1 cellular context compared by ENCODE assay signal in genomic region chr16:81431554-81432353, GRCh38.
TF ChIP-seq lines count a peak whose summit lies in the region.

No MANE protein-coding gene starts in this region.

TF ChIP-seq in K562, 482 proteins besides CTCF, POLR2A, EP300 and RAD21 (continued from another document):
- TF ChIP-seq, protein P1, sequence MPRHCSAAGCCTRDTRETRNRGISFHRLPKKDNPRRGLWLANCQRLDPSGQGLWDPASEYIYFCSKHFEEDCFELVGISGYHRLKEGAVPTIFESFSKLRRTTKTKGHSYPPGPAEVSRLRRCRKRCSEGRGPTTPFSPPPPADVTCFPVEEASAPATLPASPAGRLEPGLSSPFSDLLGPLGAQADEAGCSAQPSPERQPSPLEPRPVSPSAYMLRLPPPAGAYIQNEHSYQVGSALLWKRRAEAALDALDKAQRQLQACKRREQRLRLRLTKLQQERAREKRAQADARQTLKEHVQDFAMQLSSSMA (CRISPR knock-in tag; IDR thresholded peaks at IDR 0.05): no peak
- TF ChIP-seq ZNF41 (CRISPR knock-in tag; conservative IDR thresholded peaks at IDR 0.05): no peak
- peak; percentile 71 for TF ChIP-seq CEBPB (tag; IDR thresholded peaks at IDR 0.05)
- TF ChIP-seq FOXK2 (conservative IDR thresholded peaks at IDR 0.05 in 1 of 2, IDR thresholded peaks at IDR 0.05 in 1 of 2; ENCODE audit: low read depth in 2 of 2): peak in 1 of 2 experiments; percentile 10; a peak in 1 of 4 replicates
- TF ChIP-seq JUN (IDR thresholded peaks at IDR 0.05; ENCODE audit: borderline replicate concordance, low read depth, low read length): peak; percentile 86
- peak; percentile 52; the same call in 1 of the 2 replicates for TF ChIP-seq JUN (CRISPR knock-in tag; IDR thresholded peaks at IDR 0.05; ENCODE audit: borderline replicate concordance)
- TF ChIP-seq, protein P2, sequence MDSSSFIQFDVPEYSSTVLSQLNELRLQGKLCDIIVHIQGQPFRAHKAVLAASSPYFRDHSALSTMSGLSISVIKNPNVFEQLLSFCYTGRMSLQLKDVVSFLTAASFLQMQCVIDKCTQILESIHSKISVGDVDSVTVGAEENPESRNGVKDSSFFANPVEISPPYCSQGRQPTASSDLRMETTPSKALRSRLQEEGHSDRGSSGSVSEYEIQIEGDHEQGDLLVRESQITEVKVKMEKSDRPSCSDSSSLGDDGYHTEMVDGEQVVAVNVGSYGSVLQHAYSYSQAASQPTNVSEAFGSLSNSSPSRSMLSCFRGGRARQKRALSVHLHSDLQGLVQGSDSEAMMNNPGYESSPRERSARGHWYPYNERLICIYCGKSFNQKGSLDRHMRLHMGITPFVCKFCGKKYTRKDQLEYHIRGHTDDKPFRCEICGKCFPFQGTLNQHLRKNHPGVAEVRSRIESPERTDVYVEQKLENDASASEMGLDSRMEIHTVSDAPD (CRISPR knock-in tag; IDR thresholded peaks at IDR 0.05): no peak
- no peak for TF ChIP-seq ARNT (IDR thresholded peaks at IDR 0.05)
- TF ChIP-seq ZNF639 (CRISPR knock-in tag; conservative IDR thresholded peaks at IDR 0.05 in 1 of 2, IDR thresholded peaks at IDR 0.05 in 1 of 2): 0 out of 4 replicates have a peak, but pooled peaks of 1 of the 2 experiments have one; percentile 19
- TF ChIP-seq ATF2 (CRISPR knock-in tag; IDR thresholded peaks at IDR 0.05): peak; percentile 60; the same call in 1 of the 2 replicates
- TF ChIP-seq ZBTB40 (IDR thresholded peaks at IDR 0.05): peak; percentile 89
- peak; percentile 85 for TF ChIP-seq ZBTB40 (CRISPR knock-in tag; IDR thresholded peaks at IDR 0.05)
- no peak for TF ChIP-seq CBFA2T3 (IDR thresholded peaks at IDR 0.05)
- TF ChIP-seq RUNX1 (IDR thresholded peaks at IDR 0.05; ENCODE audit: low read depth): no peak
- TF ChIP-seq ZNF140 (CRISPR knock-in tag; IDR thresholded peaks at IDR 0.05): no peak
- no peak for TF ChIP-seq ZBTB33 (CRISPR knock-in tag; IDR thresholded peaks at IDR 0.05)
- TF ChIP-seq ATF3 (IDR thresholded peaks at IDR 0.05): peak; percentile 91
- TF ChIP-seq ATF3 (CRISPR knock-in tag; conservative IDR thresholded peaks at IDR 0.05): no peak
- peak; percentile 65 for TF ChIP-seq ZFX (CRISPR knock-in tag; IDR thresholded peaks at IDR 0.05)
- TF ChIP-seq YBX1 (IDR thresholded peaks at IDR 0.05): no peak
- no peak for TF ChIP-seq SMARCC2 (IDR thresholded peaks at IDR 0.05; ENCODE audit: low read depth)
- TF ChIP-seq MAFK (IDR thresholded peaks at IDR 0.05; ENCODE audit: low read length): peak; percentile 22; the same call in 1 of the 2 replicates
- TF ChIP-seq ZEB2 (IDR thresholded peaks at IDR 0.05): no peak
- no peak for TF ChIP-seq ZNF668 (CRISPR knock-in tag; IDR thresholded peaks at IDR 0.05)
- TF ChIP-seq SMARCA4 (IDR thresholded peaks at IDR 0.05): no peak; the same call in 1 of the 2 replicates
- TF ChIP-seq FOSL1 (tag; conservative IDR thresholded peaks at IDR 0.05): peak; percentile 10; the same call in 1 of the 2 replicates
- TF ChIP-seq ZNF197 (CRISPR knock-in tag; IDR thresholded peaks at IDR 0.05; ENCODE audit: low read depth): peak; percentile 50; the same call in 1 of the 2 replicates
- no peak for TF ChIP-seq ZNF766 (CRISPR knock-in tag; conservative IDR thresholded peaks at IDR 0.05)
- no peak for TF ChIP-seq ZNF408 (CRISPR knock-in tag; IDR thresholded peaks at IDR 0.05; ENCODE audit: low read depth)
